In the genomic region with DNA sequence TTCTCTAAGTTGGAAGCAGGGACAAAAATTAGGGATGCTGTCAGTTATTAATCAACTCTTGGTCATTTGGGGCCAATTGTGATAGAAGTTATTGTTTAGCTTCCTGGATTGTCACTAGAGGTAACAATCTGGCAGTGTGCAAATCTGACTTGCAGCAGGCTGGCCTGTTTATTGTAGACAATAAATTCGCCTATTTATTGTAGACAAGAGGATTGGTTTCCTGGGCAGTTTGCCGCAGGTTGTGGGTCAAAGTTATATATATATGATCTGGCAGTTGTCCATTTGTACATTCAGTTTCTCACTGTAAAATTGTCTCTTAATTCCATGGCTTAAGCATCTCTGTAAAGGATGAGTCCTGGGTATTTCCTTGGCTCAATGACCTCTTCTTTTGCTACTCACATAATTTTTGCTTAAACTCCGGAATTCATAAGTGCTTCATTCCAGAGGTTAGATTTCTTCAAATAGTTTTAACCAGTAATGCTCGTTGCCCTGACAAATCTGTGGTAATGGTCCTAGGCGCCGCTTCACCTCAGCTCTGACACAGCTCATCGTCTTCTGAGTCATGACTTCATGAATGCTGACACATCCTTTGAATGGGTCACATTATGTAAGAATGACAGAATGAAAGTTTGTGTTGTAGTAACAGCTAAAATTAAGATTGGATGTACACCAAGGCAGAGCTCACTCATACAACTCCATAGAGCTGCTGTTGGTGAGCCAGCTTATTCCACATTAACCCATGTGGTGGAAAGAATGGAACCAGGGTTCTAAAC, we compare ENCODE assay signal across 15 cellular contexts. TPM values are rescaled to one million over a fixed set of nuclear protein-coding genes. Genes with fewer than 3 reads are reported as not detected.
DNase-seq lines count a peak whose midpoint lies in the region; ATAC-seq and TF ChIP-seq lines count a peak whose summit lies in the region.
"Had no signal": no experiment of that assay in that cellular context is flagged by ENCODE, and none has a peak within 500 bp of the region (broad histone marks: within the 10 kb centered on the region; RNA-seq: fewer than 3 reads in every experiment).

No MANE protein-coding gene starts in this region.

- H3K4me1 ChIP-seq in colonic mucosa (no peaks in the 10 kb centered on the region), osteoblast (ENCODE audit: insufficient read depth, low read length) (peaks cover 26% of the 10 kb centered on the region)
- H3K4me1 ChIP-seq: ascending aorta had no signal

- no peaks in the 10 kb centered on the region for H4K20me1 ChIP-seq in osteoblast (ENCODE audit: insufficient read depth, low read length)

- H3K9me3 Mint-ChIP-seq in immature natural killer cell, result peaks cover 0 to 10% (median under 1%) of the 10 kb centered on the region in 6 donors
- H3K9me3 Mint-ChIP-seq: CD8-positive, alpha-beta T cell had no signal

- H2AFZ ChIP-seq in osteoblast (ENCODE audit: low read length), result no peak overlapping the region

- TF ChIP-seq CTCF in colonic mucosa (IDR thresholded peaks at IDR 0.05), result no peak
- TF ChIP-seq CTCF in osteoblast (IDR thresholded peaks at IDR 0.05; ENCODE audit: extremely low read depth, low read depth, low read length), result no peak

- no peaks in the 10 kb centered on the region for H3K79me2 ChIP-seq in osteoblast (ENCODE audit: insufficient read depth, low read length)

- no peak overlapping the region for H3K27ac ChIP-seq in colonic mucosa
- peak overlapping the region; percentile 59 for H3K27ac ChIP-seq in osteoblast (ENCODE audit: low read depth, low read length)
- H3K27ac ChIP-seq: ascending aorta had no signal

- no peak overlapping the region for H3K9ac ChIP-seq in colonic mucosa (ENCODE audit: low read depth in 2 of 2, low read length in 2 of 2)

- H3K27me3 ChIP-seq in colonic mucosa (no peaks in the 10 kb centered on the region), osteoblast (ENCODE audit: insufficient read depth, low read length) (no peaks in the 10 kb centered on the region)
- H3K27me3 ChIP-seq: ascending aorta had no signal

- no peak overlapping the region for H3K4me3 ChIP-seq in colonic mucosa
- H3K4me3 ChIP-seq in osteoblast (ENCODE audit: insufficient read depth, low read length), result no peak overlapping the region
- H3K4me3 ChIP-seq: ascending aorta had no signal

- peak; percentile 58 for DNase-seq in COLO829 (ENCODE audit: low spot score)
- peak; percentile 69 for DNase-seq in NCI-H226
- DNase-seq in colonic mucosa, result peak; percentile 20
- DNase-seq in osteoblast (ENCODE audit: insufficient read length, low spot score, missing footprints), result peak; percentile 60
- no peak for DNase-seq in immature natural killer cell
- DNase-seq in mucosa of gallbladder (ENCODE audit: low spot score), result no peak
- DNase-seq: activated T-cell treated with anti-CD3 and anti-CD28 coated beads, Interleukin-2, amount 50 U/mL, for 1 hour; CD8-positive, alpha-beta T cell; H7; naive B cell; SHP77 treated with DMSO at 0.1 percent for 48 hours had no signal

- H3K27me3 Mint-ChIP-seq in immature natural killer cell (ENCODE audit: low read depth in 3 of 3), result peaks cover 0 to 3% (median 0%) of the 10 kb centered on the region in 3 donors

- intact Hi-C loops in colonic mucosa (cut with DNase I), result no loop called here

- H3K4me3 Mint-ChIP-seq in immature natural killer cell, result no peak overlapping the region
- H3K4me3 Mint-ChIP-seq: CD8-positive, alpha-beta T cell had no signal

- no peaks in the 10 kb centered on the region for H3K4me1 Mint-ChIP-seq in immature natural killer cell
- H3K4me1 Mint-ChIP-seq: naive B cell had no signal

- no peaks in the 10 kb centered on the region for H3K36me3 ChIP-seq in colonic mucosa
- H3K36me3 ChIP-seq in osteoblast (ENCODE audit: insufficient read depth, low read length), result no peaks in the 10 kb centered on the region
- H3K36me3 ChIP-seq: ascending aorta had no signal

- no peaks in the 10 kb centered on the region for H3K36me3 Mint-ChIP-seq in immature natural killer cell
- H3K36me3 Mint-ChIP-seq: CD8-positive, alpha-beta T cell; naive B cell had no signal

- H3K4me2 ChIP-seq in osteoblast (ENCODE audit: insufficient read depth, low read length), result peak overlapping the region; percentile 33

- no peak overlapping the region for H3K27ac Mint-ChIP-seq in immature natural killer cell
- H3K27ac Mint-ChIP-seq: CD8-positive, alpha-beta T cell; naive B cell had no signal

- ATAC-seq in GM21447 (IDR thresholded peaks at IDR 0.05; ENCODE audit: unreplicated experiment) (no peak), HG03457 (IDR thresholded peaks at IDR 0.05; ENCODE audit: unreplicated experiment) (no peak)
- ATAC-seq: CD8-positive, alpha-beta T cell had no signal

- H3K9me3 ChIP-seq in colonic mucosa (no peaks in the 10 kb centered on the region), osteoblast (ENCODE audit: low read depth, low read length) (no peaks in the 10 kb centered on the region)
- H3K9me3 ChIP-seq: ascending aorta had no signal

RNA-seq across cellular contexts. Expression of a gene that starts 7.8 kb away (rescaled TPM):
- total RNA-seq in colonic mucosa (1 to 10 TPM; 1.1 to 1.6 TPM), osteoblast (1.8 and 5.1 TPM in 2 replicates), mucosa of gallbladder (0.17 TPM)
- not detected for polyA plus RNA-seq in immature natural killer cell
- total RNA-seq: ascending aorta; CD8-positive, alpha-beta T cell; endothelial cell of umbilical vein; H7 had no signal
- polyA plus RNA-seq: endothelial cell of umbilical vein had no signal

RNA-seq across cellular contexts. Expression of a gene that starts 23.6 kb away (rescaled TPM):
- total RNA-seq in colonic mucosa, result 10 to 100 TPM in 1 of 2 donors, 1 to 10 TPM in 1; 2.3 to 11.7 TPM
- total RNA-seq in osteoblast, result under 0.01 and 0.36 TPM in 2 replicates
- not detected for polyA plus RNA-seq in immature natural killer cell
- 1.7 TPM for total RNA-seq in mucosa of gallbladder
- total RNA-seq: ascending aorta; CD8-positive, alpha-beta T cell; endothelial cell of umbilical vein; H7 had no signal
- polyA plus RNA-seq: endothelial cell of umbilical vein had no signal

RNA-seq across cellular contexts. Expression of a gene that starts 53.2 kb away (rescaled TPM):
- 1 to 10 TPM in 1 of 2 donors, under 1 TPM in 1; 0.42 to 2.9 TPM for total RNA-seq in colonic mucosa
- 0.72 and 1.5 TPM in 2 replicates for total RNA-seq in osteoblast
- not detected for polyA plus RNA-seq in immature natural killer cell
- 99.4 TPM for total RNA-seq in mucosa of gallbladder
- total RNA-seq: ascending aorta; CD8-positive, alpha-beta T cell had no signal

Comparison
In these comparisons a context has a peak if more than half of its experiments do, and no peak if none do; other contexts are left out.
1. DNase-seq: peak in COLO829 (single experiment), NCI-H226 (single experiment), colonic mucosa (single experiment) and osteoblast (single experiment); none in immature natural killer cell (0 of 3) and mucosa of gallbladder (single experiment).
2. RNA of a gene that starts 53.2 kb away (total RNA-seq): 99.4 TPM in mucosa of gallbladder (single experiment); 0.42 to 2.9 TPM in colonic mucosa and 0.72 to 1.5 TPM in osteoblast; every median in the first group is over 10 times any median in the second.